Comparison of ENCODE assay signal across 12 cellular contexts in genomic region chr20:40286991-40287531, GRCh38.
DNase-seq lines count a peak whose midpoint lies in the region; ATAC-seq lines count a peak whose summit lies in the region.
"Had no signal": no experiment of that assay in that cellular context is flagged by ENCODE, and none has a peak within 500 bp of the region (broad histone marks: within the 10 kb centered on the region; RNA-seq: fewer than 3 reads in every experiment).

No MANE protein-coding gene starts in this region.

- H3K36me3 ChIP-seq in muscle layer of colon (ENCODE audit: insufficient read depth, low read length): no peaks in the 10 kb centered on the region

- ATAC-seq in HG03571 (IDR thresholded peaks at IDR 0.05; ENCODE audit: unreplicated experiment) (no peak), GM21576 (IDR thresholded peaks at IDR 0.05; ENCODE audit: unreplicated experiment) (no peak)
- ATAC-seq: naive thymus-derived CD8-positive, alpha-beta T cell had no signal

- DNase-seq in NCI-H2171 treated with DMSO at 0.1 percent for 48 hours (lab: John Stamatoyannopoulos, UW) (peak; percentile 17), NCI-H2171 (lab: John Stamatoyannopoulos, UW) (no peak), epithelial cell of prostate (ENCODE audit: low read depth, low spot score) (peak; percentile 90), ureter (ENCODE audit: low spot score) (peak; percentile 91)
- DNase-seq in stimulated activated CD4-positive, alpha-beta T cell treated with anti-CD3 and anti-CD28 coated beads, Interleukin-4, amount 100 ng/mL, for 24 hours: no peak
- DNase-seq: activated B cell treated with CpG ODN at 0.5 μM for 24 hours; activated naive CD8-positive, alpha-beta T cell treated with anti-CD3 and anti-CD28 coated beads, Interleukin-2, amount 10 ng/mL, durations not matched to agents 7 days and 5 days; EL; naive thymus-derived CD8-positive, alpha-beta T cell had no signal

- no peak overlapping the region for H3K9ac ChIP-seq in muscle layer of colon (ENCODE audit: low read length)

- H3K27me3 ChIP-seq in muscle layer of colon (ENCODE audit: control insufficient read depth in 1 of 2, insufficient read depth in 2 of 2, low read length in 2 of 2): no peaks in the 10 kb centered on the region

- H3K27ac ChIP-seq in epithelial cell of prostate: peak overlapping the region; percentile 49
- H3K27ac ChIP-seq in muscle layer of colon (ENCODE audit: low read depth, low read length): peak overlapping the region; percentile 37

- H3K4me3 ChIP-seq in muscle layer of colon (ENCODE audit: low read depth in 1 of 2, low read length in 2 of 2): no peak overlapping the region

- peaks cover 23% of the 10 kb centered on the region for H3K4me1 ChIP-seq in muscle layer of colon (ENCODE audit: insufficient read depth, low read length)

- H3K9me3 ChIP-seq in muscle layer of colon (ENCODE audit: low read length): no peaks in the 10 kb centered on the region

Comparison
In these comparisons a context has a peak if more than half of its experiments do, and no peak if none do; other contexts are left out.
1. DNase-seq: peak in NCI-H2171 treated with DMSO at 0.1 percent for 48 hours (single experiment), epithelial cell of prostate (single experiment) and ureter (single experiment); none in NCI-H2171 (single experiment) and stimulated activated CD4-positive, alpha-beta T cell treated with anti-CD3 and anti-CD28 coated beads, Interleukin-4, amount 100 ng/mL, for 24 hours (single experiment).